In the genomic region with DNA sequence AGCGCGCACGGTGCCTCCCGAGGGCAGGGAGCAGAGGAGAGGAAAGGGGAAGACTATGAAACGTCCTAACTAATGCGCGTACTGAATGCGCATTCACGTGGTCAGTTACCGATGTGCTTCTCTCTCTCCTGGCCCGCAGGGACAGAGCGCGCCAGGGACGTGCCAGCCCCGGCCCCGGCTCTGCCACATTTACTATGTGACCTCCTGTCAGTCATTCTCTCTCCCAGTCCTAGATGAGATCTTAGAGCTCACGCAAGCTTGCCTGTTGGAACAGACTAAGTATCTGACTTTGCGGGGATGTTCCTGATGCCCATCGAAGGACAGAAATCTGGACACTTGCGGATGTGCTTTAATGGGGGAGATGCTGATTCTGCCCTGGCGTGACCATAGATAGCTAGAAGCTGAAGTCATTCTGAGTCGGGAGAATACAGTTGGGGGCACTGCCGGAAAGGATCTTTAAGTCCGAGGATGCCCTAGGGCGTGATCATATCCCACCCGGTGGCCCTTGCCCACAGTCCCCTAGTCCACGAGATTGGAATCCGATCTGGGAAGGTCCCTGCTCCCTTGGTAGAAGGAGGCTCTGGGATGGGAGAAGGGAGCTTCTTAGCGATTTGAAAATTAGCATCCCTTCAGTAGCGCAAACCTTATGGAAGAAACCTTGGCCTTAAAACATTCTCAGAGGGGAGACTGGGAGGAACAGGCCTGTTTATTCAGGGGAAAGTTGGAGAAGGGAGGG, we compare ENCODE assay signal across 13 cellular contexts. TPM values are rescaled to one million over a fixed set of nuclear protein-coding genes. Genes with fewer than 3 reads are reported as not detected.
DNase-seq lines count a peak whose midpoint lies in the region; ATAC-seq, FAIRE-seq and TF ChIP-seq lines count a peak whose summit lies in the region.
"Had no signal": no experiment of that assay in that cellular context is flagged by ENCODE, and none has a peak within 500 bp of the region (broad histone marks: within the 10 kb centered on the region; RNA-seq: fewer than 3 reads in every experiment).

No MANE protein-coding gene starts in this region.

- TF ChIP-seq CTCF in CD8-positive, alpha-beta T cell (IDR thresholded peaks at IDR 0.05): no peak
- TF ChIP-seq CTCF in GM12878 (IDR thresholded peaks at IDR 0.05 in 2 of 3, conservative IDR thresholded peaks at IDR 0.05 in 1 of 3; ENCODE audit: control insufficient read depth in 2 of 3, extremely low read depth in 1 of 3, insufficient read depth in 1 of 3, low read depth in 3 of 3, low read length in 3 of 3) (no peak), nephron progenitor cell (IDR thresholded peaks at IDR 0.05) (no peak)

- H3K4me3 Mint-ChIP-seq in CD8-positive, alpha-beta T cell: peak overlapping the region; percentile 74
- H3K4me3 Mint-ChIP-seq in nephron progenitor cell: peak overlapping the region; percentile 89
- H3K4me3 Mint-ChIP-seq: activated CD8-positive, alpha-beta memory T cell treated with anti-CD3 and anti-CD28 coated beads, Interleukin-2, amount 10 ng/mL, durations not matched to agents 7 days and 5 days had no signal

- POLR2A ChIA-PET in CD8-positive, alpha-beta T cell (lab: Charles Lee): interaction anchor here (1.9 kb wide), 1 partner anchor 410 kb away, joined by 6 read pairs; no protein-coding TSS in a partner anchor
- POLR2A ChIA-PET in GM12878 (lab: Charles Lee): interaction anchor here (1.2 to 2.7 kb wide), 2 partner anchors 14 to 410 kb away, joined by 3 to 17 read pairs; no protein-coding TSS in a partner anchor

- peaks cover 31% of the 10 kb centered on the region for H3K4me1 Mint-ChIP-seq in CD8-positive, alpha-beta T cell (ENCODE audit: low read depth)
- H3K4me1 Mint-ChIP-seq in nephron progenitor cell: peaks cover 66% of the 10 kb centered on the region

- peaks cover 9% of the 10 kb centered on the region for H3K27me3 ChIP-seq in CD8-positive, alpha-beta T cell (ENCODE audit: insufficient read depth, low read length)
- H3K27me3 ChIP-seq in GM12878 (replicated peaks in 1 of 2; ENCODE audit: control insufficient read depth in 2 of 2, insufficient read depth in 2 of 2, low read length in 1 of 2): no peaks in the 10 kb centered on the region; a peak in 1 of 4 replicates

- WGBS in GM12878 (ENCODE audit: insufficient coverage, insufficient replicate concordance, low lambda C conversion rate, missing lambda C conversion rate): 3% methylated on average over 30 of the region's 30 CpGs

- no peaks in the 10 kb centered on the region for H3K36me3 ChIP-seq in CD8-positive, alpha-beta T cell (ENCODE audit: insufficient read depth, low read length)
- no peaks in the 10 kb centered on the region for H3K36me3 ChIP-seq in GM12878 (ENCODE audit: control insufficient read depth in 2 of 2, insufficient read depth in 2 of 2, low read length in 1 of 2)
- H3K36me3 ChIP-seq: MG63 had no signal

- peaks cover 15% of the 10 kb centered on the region for H3K79me2 ChIP-seq in GM12878 (ENCODE audit: control insufficient read depth, insufficient read depth, low read length)

- TF ChIP-seq RAD21 in GM12878 (IDR thresholded peaks at IDR 0.05; ENCODE audit: insufficient read depth, low read depth, low read length): no peak

- RAD21 ChIA-PET in GM12878 (lab: Charles Lee; ENCODE audit: unreplicated experiment): interaction anchor here (0.8 to 6.6 kb wide), 19 partner anchors 11 to 1030 kb away, joined by 3 to 210 read pairs (median 7); no protein-coding TSS in a partner anchor

- H3K9me3 Mint-ChIP-seq in CD8-positive, alpha-beta T cell: no peaks in the 10 kb centered on the region
- no peaks in the 10 kb centered on the region for H3K9me3 Mint-ChIP-seq in nephron progenitor cell

- no TSS peak for BruUV-seq in GM12878 (replicated peaks; lab: Mats Ljungman, UMichigan)

- DNase-seq in CD8-positive, alpha-beta T cell: no peak
- DNase-seq in GM19239 (ENCODE audit: insufficient read length, low spot score) (no peak), GM12878 (ENCODE audit: low read depth, low spot score) (no peak), nephron progenitor cell (peak; percentile 25), anterior cingulate cortex (lab: John Stamatoyannopoulos, UW) (no peak), GDM1 (lab: John Stamatoyannopoulos, UW) (no peak), MV-4-11 (lab: John Stamatoyannopoulos, UW) (no peak)
- DNase-seq: activated CD8-positive, alpha-beta memory T cell treated with anti-CD3 and anti-CD28 coated beads, Interleukin-2, amount 10 ng/mL, durations not matched to agents 7 days and 5 days; Caco-2; left ventricle myocardium superior; MG63 had no signal

- no peak overlapping the region for H3K27ac ChIP-seq in CD8-positive, alpha-beta T cell (ENCODE audit: low read depth, low read length)
- H3K27ac ChIP-seq in GM12878 (ENCODE audit: control insufficient read depth, insufficient read depth): no peak overlapping the region

- H3K4me2 ChIP-seq in GM12878 (ENCODE audit: control insufficient read depth, insufficient read depth): peak overlapping the region; percentile 78

- CTCF ChIA-PET in CD8-positive, alpha-beta T cell (lab: Charles Lee): interaction anchor here (0.9 to 13.9 kb wide), 14 partner anchors 10 to 1030 kb away, joined by 3 to 305 read pairs (median 21); no protein-coding TSS in a partner anchor
- CTCF ChIA-PET in GM12878 (lab: Yijun Ruan, JAX): interaction anchor here (0.7 to 10.3 kb wide), 27 partner anchors 13 to 1030 kb away, joined by 3 to 195 read pairs (median 5); no protein-coding TSS in a partner anchor

- H3K27ac Mint-ChIP-seq in CD8-positive, alpha-beta T cell: no peak overlapping the region
- no peak overlapping the region for H3K27ac Mint-ChIP-seq in nephron progenitor cell
- H3K27ac Mint-ChIP-seq: activated CD8-positive, alpha-beta memory T cell treated with anti-CD3 and anti-CD28 coated beads, Interleukin-2, amount 10 ng/mL, durations not matched to agents 7 days and 5 days had no signal

- H3K4me3 ChIP-seq in CD8-positive, alpha-beta T cell (ENCODE audit: low read depth, low read length): peak overlapping the region; percentile 21
- peak overlapping the region; percentile 49 for H3K4me3 ChIP-seq in GM12878
- H3K4me3 ChIP-seq: MG63 had no signal

- H4K20me1 ChIP-seq in GM12878 (ENCODE audit: control insufficient read depth, insufficient read depth): no peaks in the 10 kb centered on the region

- no peak for TF ChIP-seq EP300 in GM12878 (IDR thresholded peaks at IDR 0.05; ENCODE audit: borderline replicate concordance in 1 of 2, control insufficient read depth in 1 of 2, low read depth in 2 of 2, low read length in 2 of 2)

- H2AFZ ChIP-seq in GM12878 (ENCODE audit: control insufficient read depth, low read depth, low read length): no peak overlapping the region; the same call in 1 of the 2 replicates

- TF ChIP-seq POLR2A in GM12878 (IDR thresholded peaks at IDR 0.05; ENCODE audit: low read depth, low read length): no peak

- peaks cover 48% of the 10 kb centered on the region for H3K27me3 Mint-ChIP-seq in CD8-positive, alpha-beta T cell (ENCODE audit: low read depth)
- H3K27me3 Mint-ChIP-seq in nephron progenitor cell (ENCODE audit: low read depth, poor library complexity): peaks cover 92% of the 10 kb centered on the region

- in situ Hi-C loops in GM12878 (cut with MboI): loop anchor here (5.0 to 10.0 kb wide), 3 partner anchors 408 to 1031 kb away; no protein-coding TSS in a partner anchor

- FAIRE-seq in GM19239 (lab: Jason Lieb, UNC) (peak; percentile 89), GM12878 (lab: Jason Lieb, UNC) (no peak)

- SMC1A ChIA-PET in GM12878 (lab: Charles Lee; ENCODE audit: uncharacterized antibody, unreplicated experiment): interaction anchor here (0.5 to 8.8 kb wide), 38 partner anchors 11 to 1030 kb away, joined by 3 to 224 read pairs (median 5); no protein-coding TSS in a partner anchor

- H3K4me1 ChIP-seq in CD8-positive, alpha-beta T cell (ENCODE audit: insufficient read depth, low read length): peaks cover 14% of the 10 kb centered on the region
- H3K4me1 ChIP-seq in GM12878 (ENCODE audit: control insufficient read depth, insufficient read depth, low read length): peaks cover 12% of the 10 kb centered on the region
- H3K4me1 ChIP-seq: Caco-2 had no signal

- 0 out of 2 replicates have a peak overlapping the region, but pooled peaks have one; percentile 32 for H3K9ac ChIP-seq in GM12878 (ENCODE audit: control insufficient read depth, insufficient read depth, low read length)

- H3K36me3 Mint-ChIP-seq in CD8-positive, alpha-beta T cell: no peaks in the 10 kb centered on the region
- H3K36me3 Mint-ChIP-seq in nephron progenitor cell (ENCODE audit: low read depth): no peaks in the 10 kb centered on the region
- H3K36me3 Mint-ChIP-seq: activated CD8-positive, alpha-beta memory T cell treated with anti-CD3 and anti-CD28 coated beads, Interleukin-2, amount 10 ng/mL, durations not matched to agents 7 days and 5 days had no signal

- no peaks in the 10 kb centered on the region for H3K9me3 ChIP-seq in CD8-positive, alpha-beta T cell (ENCODE audit: low read length)
- no peaks in the 10 kb centered on the region for H3K9me3 ChIP-seq in GM12878 (replicated peaks; ENCODE audit: control insufficient read depth, insufficient read depth, low read length)
- H3K9me3 ChIP-seq: Caco-2, MG63 had no signal

- no peak for ATAC-seq in CD8-positive, alpha-beta T cell
- ATAC-seq in GM12878: peak; percentile 1; the same call in 2 of the 3 replicates
- ATAC-seq in GM18502 (IDR thresholded peaks at IDR 0.05; ENCODE audit: poor library complexity, unreplicated experiment): no peak
- ATAC-seq: HCT116 had no signal

- intact Hi-C loops in CD8-positive, alpha-beta T cell (cut with DNase I, micrococcal nuclease): loop anchor here (1.0 to 10.0 kb wide), 6 partner anchors 410 to 1361 kb away; a partner anchor contains a TSS
- intact Hi-C loops in GM12878 (cut with micrococcal nuclease; ENCODE audit: unreplicated experiment): loop anchor here (1.0 to 10.0 kb wide), 3 partner anchors 410 to 1031 kb away; no protein-coding TSS in a partner anchor

RNA-seq across cellular contexts. Expression of a gene that starts 5.8 kb away (rescaled TPM):
- 1 to 10 TPM in 1 of 2 experiments, under 1 TPM in 1; 0.67 to 1.3 TPM for total RNA-seq in CD8-positive, alpha-beta T cell
- 128 and 147 TPM in 2 replicates for total RNA-seq in GM12878 (2013; cell fraction: nucleolus; rRNA removed)
- total RNA-seq in GM12878 (2014; rRNA removed) (4.2 and 4.8 TPM in 2 replicates), GM12878 (2014; rRNA removed; fragmentation: Illumina TruSeq; extraction: Trizol) (6.5 TPM in 2 replicates), GM12878 (2021) (18.6 and 19.0 TPM in 2 replicates)
- 2.0 TPM for polyA plus RNA-seq in GM12878 (2011; ENCODE audit: low read depth)
- polyA plus RNA-seq in GM12878 (2011; rRNA removed) (14.3 and 23.8 TPM in 2 replicates), GM12878 (2014; fragmentation: Illumina TruSeq; extraction: Trizol) (6.1 and 6.5 TPM in 2 replicates), GM12878 (2014; fragmentation: Nextera tagmentation; extraction: Ambion mirVana) (1 to 10 TPM; 5.6 to 7.5 TPM), GM12878 (2014; rRNA removed) (3.3 and 3.5 TPM in 2 replicates), GM12878 (2016; fragmentation: Nextera tagmentation; extraction: Ambion mirVana) (10 to 100 TPM; 10.2 to 16.0 TPM)
- polyA plus RNA-seq in GM12878 (2011; cell fraction: cytosol; rRNA removed): 13.7 and 18.6 TPM in 2 replicates
- polyA plus RNA-seq in GM12878 (2011; cell fraction: nucleus; rRNA removed): 32.5 and 40.8 TPM in 2 replicates
- polyA plus RNA-seq in GM12878 (2012): 5.2 and 5.7 TPM in 2 replicates
- 90.8 and 96.0 TPM in 2 replicates for polyA minus RNA-seq in GM12878 (2011; rRNA and poly(A)+ RNA removed)
- polyA minus RNA-seq in GM12878 (2011; cell fraction: cytosol; rRNA and poly(A)+ RNA removed): 18.4 and 27.9 TPM in 2 replicates
- polyA minus RNA-seq in GM12878 (2011; cell fraction: nucleus; rRNA and poly(A)+ RNA removed): 54.5 and 82.3 TPM in 2 replicates
- total RNA-seq: Caco-2 had no signal
